In the genomic region with DNA sequence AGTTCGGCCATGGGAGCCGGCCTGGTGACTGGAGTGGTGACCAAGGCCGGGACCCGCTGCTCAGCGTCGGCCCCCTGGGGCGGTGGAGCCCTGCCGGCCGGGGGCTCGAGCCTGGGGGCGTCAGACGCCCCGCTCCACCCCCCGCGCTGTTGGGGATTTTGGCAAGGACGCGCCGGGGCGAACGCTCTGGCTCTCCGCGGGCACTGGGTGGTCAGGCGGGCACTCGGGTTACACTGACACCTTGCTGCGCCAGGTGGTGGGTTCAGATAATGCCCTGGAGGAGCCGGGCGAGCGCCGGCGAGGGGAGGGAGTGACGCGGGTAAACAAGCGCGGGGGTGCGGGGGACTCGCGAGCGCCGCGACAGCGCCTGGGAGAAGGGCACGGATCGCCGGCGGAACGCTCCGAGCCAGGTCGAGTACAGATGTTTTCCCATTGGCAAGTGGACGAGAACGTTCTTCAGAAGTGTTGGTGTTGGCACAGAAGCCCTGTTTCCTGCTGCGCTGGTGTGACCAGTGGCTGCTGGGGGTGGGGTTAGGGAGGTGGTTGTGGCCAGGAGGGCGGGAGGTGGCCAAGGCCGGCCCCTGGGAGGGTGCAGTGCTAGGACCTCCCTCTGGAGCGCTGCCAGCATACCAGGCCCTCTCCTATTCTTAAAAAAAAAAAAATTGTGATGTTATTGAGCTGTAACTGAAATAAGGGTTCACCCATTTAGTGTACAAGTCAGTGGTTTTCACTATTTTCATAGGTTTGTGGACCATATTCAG, we compare ENCODE assay signal across 1 cellular context.
TF ChIP-seq lines count a peak whose summit lies in the region.

No MANE protein-coding gene starts in this region.

TF ChIP-seq in K562, 482 proteins besides CTCF, POLR2A, EP300 and RAD21 (continued from another document and continues in another):
- TF ChIP-seq, protein P1, sequence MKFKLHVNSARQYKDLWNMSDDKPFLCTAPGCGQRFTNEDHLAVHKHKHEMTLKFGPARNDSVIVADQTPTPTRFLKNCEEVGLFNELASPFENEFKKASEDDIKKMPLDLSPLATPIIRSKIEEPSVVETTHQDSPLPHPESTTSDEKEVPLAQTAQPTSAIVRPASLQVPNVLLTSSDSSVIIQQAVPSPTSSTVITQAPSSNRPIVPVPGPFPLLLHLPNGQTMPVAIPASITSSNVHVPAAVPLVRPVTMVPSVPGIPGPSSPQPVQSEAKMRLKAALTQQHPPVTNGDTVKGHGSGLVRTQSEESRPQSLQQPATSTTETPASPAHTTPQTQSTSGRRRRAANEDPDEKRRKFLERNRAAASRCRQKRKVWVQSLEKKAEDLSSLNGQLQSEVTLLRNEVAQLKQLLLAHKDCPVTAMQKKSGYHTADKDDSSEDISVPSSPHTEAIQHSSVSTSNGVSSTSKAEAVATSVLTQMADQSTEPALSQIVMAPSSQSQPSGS (CRISPR knock-in tag; IDR thresholded peaks at IDR 0.05) = no peak
- TF ChIP-seq POLR2H (tag; IDR thresholded peaks at IDR 0.05; ENCODE audit: low read depth) = peak; percentile 46; the same call in 1 of the 2 replicates
- TF ChIP-seq ZNF133 (CRISPR knock-in tag; IDR thresholded peaks at IDR 0.05) = no peak
- no peak for TF ChIP-seq ZNF197 (CRISPR knock-in tag; IDR thresholded peaks at IDR 0.05; ENCODE audit: low read depth)
- TF ChIP-seq ZNF764 (CRISPR knock-in tag; IDR thresholded peaks at IDR 0.05; ENCODE audit: low read depth) = peak; percentile 54; the same call in 1 of the 2 replicates
- 0 out of 2 replicates have a peak, but pooled peaks have one; percentile 18 for TF ChIP-seq RB1 (IDR thresholded peaks at IDR 0.05; ENCODE audit: low read depth)
- TF ChIP-seq RBM15 (IDR thresholded peaks at IDR 0.05; ENCODE audit: insufficient read depth, low read length) = no peak
- TF ChIP-seq SAFB (IDR thresholded peaks at IDR 0.05; ENCODE audit: borderline replicate concordance, low read depth, low read length) = no peak; the same call in 1 of the 2 replicates
- TF ChIP-seq CBFA2T3 (IDR thresholded peaks at IDR 0.05) = peak; percentile 59
- no peak for TF ChIP-seq CAMTA2 (CRISPR knock-in tag; conservative IDR thresholded peaks at IDR 0.05)
- TF ChIP-seq SMARCA4 (IDR thresholded peaks at IDR 0.05) = no peak
- no peak for TF ChIP-seq RFX5 (IDR thresholded peaks at IDR 0.05; ENCODE audit: low read depth, low read length)
- TF ChIP-seq RBFOX2 (IDR thresholded peaks at IDR 0.05; ENCODE audit: low read depth, low read length) = peak; percentile 87
- TF ChIP-seq, protein P2, sequence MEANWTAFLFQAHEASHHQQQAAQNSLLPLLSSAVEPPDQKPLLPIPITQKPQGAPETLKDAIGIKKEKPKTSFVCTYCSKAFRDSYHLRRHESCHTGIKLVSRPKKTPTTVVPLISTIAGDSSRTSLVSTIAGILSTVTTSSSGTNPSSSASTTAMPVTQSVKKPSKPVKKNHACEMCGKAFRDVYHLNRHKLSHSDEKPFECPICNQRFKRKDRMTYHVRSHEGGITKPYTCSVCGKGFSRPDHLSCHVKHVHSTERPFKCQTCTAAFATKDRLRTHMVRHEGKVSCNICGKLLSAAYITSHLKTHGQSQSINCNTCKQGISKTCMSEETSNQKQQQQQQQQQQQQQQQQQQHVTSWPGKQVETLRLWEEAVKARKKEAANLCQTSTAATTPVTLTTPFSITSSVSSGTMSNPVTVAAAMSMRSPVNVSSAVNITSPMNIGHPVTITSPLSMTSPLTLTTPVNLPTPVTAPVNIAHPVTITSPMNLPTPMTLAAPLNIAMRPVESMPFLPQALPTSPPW (CRISPR knock-in tag; IDR thresholded peaks at IDR 0.05) = peak; percentile 70
- peak; percentile 45 to 49; a peak in 2 of 4 replicates for TF ChIP-seq NRF1 (conservative IDR thresholded peaks at IDR 0.05 in 1 of 2, IDR thresholded peaks at IDR 0.05 in 1 of 2)
- no peak for TF ChIP-seq BDP1 (IDR thresholded peaks at IDR 0.05; ENCODE audit: insufficient read depth, insufficient read length)
- TF ChIP-seq GATAD2A (IDR thresholded peaks at IDR 0.05) = 0 out of 2 replicates have a peak, but pooled peaks have one; percentile 58
- TF ChIP-seq CXXC5 (CRISPR knock-in tag; IDR thresholded peaks at IDR 0.05) = peak; percentile 5; the same call in 1 of the 2 replicates
- no peak for TF ChIP-seq ZNF57 (CRISPR knock-in tag; IDR thresholded peaks at IDR 0.05)
- no peak for TF ChIP-seq PTBP1 (IDR thresholded peaks at IDR 0.05; ENCODE audit: low read depth, low read length)
- TF ChIP-seq, protein P3, sequence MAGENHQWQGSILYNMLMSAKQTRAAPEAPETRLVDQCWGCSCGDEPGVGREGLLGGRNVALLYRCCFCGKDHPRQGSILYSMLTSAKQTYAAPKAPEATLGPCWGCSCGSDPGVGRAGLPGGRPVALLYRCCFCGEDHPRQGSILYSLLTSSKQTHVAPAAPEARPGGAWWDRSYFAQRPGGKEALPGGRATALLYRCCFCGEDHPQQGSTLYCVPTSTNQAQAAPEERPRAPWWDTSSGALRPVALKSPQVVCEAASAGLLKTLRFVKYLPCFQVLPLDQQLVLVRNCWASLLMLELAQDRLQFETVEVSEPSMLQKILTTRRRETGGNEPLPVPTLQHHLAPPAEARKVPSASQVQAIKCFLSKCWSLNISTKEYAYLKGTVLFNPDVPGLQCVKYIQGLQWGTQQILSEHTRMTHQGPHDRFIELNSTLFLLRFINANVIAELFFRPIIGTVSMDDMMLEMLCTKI (IDR thresholded peaks at IDR 0.05; ENCODE audit: partially characterized antibody) = no peak
- no peak for TF ChIP-seq NR2C1 (IDR thresholded peaks at IDR 0.05)
- no peak for TF ChIP-seq NR2C1 (tag; IDR thresholded peaks at IDR 0.05)
- no peak; the same call in 1 of the 2 replicates for TF ChIP-seq CREB1 (IDR thresholded peaks at IDR 0.05)
- peak; percentile 69 for TF ChIP-seq CREB1 (CRISPR knock-in tag; IDR thresholded peaks at IDR 0.05)
- TF ChIP-seq FOXK2 (conservative IDR thresholded peaks at IDR 0.05 in 1 of 2, IDR thresholded peaks at IDR 0.05 in 1 of 2; ENCODE audit: low read depth in 2 of 2) = peak; percentile 95
- TF ChIP-seq NFE2 (IDR thresholded peaks at IDR 0.05; ENCODE audit: low read depth) = no peak
- peak; percentile 71 for TF ChIP-seq SP1 (CRISPR knock-in tag; IDR thresholded peaks at IDR 0.05)
- TF ChIP-seq, protein P4, sequence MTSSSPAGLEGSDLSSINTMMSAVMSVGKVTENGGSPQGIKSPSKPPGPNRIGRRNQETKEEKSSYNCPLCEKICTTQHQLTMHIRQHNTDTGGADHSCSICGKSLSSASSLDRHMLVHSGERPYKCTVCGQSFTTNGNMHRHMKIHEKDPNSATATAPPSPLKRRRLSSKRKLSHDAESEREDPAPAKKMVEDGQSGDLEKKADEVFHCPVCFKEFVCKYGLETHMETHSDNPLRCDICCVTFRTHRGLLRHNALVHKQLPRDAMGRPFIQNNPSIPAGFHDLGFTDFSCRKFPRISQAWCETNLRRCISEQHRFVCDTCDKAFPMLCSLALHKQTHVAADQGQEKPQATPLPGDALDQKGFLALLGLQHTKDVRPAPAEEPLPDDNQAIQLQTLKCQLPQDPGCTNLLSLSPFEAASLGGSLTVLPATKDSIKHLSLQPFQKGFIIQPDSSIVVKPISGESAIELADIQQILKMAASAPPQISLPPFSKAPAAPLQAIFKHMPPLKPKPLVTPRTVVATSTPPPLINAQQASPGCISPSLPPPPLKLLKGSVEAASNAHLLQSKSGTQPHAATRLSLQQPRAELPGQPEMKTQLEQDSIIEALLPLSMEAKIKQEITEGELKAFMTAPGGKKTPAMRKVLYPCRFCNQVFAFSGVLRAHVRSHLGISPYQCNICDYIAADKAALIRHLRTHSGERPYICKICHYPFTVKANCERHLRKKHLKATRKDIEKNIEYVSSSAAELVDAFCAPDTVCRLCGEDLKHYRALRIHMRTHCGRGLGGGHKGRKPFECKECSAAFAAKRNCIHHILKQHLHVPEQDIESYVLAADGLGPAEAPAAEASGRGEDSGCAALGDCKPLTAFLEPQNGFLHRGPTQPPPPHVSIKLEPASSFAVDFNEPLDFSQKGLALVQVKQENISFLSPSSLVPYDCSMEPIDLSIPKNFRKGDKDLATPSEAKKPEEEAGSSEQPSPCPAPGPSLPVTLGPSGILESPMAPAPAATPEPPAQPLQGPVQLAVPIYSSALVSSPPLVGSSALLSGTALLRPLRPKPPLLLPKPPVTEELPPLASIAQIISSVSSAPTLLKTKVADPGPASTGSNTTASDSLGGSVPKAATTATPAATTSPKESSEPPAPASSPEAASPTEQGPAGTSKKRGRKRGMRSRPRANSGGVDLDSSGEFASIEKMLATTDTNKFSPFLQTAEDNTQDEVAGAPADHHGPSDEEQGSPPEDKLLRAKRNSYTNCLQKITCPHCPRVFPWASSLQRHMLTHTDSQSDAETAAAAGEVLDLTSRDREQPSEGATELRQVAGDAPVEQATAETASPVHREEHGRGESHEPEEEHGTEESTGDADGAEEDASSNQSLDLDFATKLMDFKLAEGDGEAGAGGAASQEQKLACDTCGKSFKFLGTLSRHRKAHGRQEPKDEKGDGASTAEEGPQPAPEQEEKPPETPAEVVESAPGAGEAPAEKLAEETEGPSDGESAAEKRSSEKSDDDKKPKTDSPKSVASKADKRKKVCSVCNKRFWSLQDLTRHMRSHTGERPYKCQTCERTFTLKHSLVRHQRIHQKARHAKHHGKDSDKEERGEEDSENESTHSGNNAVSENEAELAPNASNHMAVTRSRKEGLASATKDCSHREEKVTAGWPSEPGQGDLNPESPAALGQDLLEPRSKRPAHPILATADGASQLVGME (CRISPR knock-in tag; IDR thresholded peaks at IDR 0.05) = no peak
- TF ChIP-seq, protein P5, sequence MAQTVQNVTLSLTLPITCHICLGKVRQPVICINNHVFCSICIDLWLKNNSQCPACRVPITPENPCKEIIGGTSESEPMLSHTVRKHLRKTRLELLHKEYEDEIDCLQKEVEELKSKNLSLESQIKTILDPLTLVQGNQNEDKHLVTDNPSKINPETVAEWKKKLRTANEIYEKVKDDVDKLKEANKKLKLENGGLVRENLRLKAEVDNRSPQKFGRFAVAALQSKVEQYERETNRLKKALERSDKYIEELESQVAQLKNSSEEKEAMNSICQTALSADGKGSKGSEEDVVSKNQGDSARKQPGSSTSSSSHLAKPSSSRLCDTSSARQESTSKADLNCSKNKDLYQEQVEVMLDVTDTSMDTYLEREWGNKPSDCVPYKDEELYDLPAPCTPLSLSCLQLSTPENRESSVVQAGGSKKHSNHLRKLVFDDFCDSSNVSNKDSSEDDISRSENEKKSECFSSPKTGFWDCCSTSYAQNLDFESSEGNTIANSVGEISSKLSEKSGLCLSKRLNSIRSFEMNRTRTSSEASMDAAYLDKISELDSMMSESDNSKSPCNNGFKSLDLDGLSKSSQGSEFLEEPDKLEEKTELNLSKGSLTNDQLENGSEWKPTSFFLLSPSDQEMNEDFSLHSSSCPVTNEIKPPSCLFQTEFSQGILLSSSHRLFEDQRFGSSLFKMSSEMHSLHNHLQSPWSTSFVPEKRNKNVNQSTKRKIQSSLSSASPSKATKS (CRISPR knock-in tag; IDR thresholded peaks at IDR 0.05) = no peak
- peak; percentile 64 for TF ChIP-seq TBP (optimal IDR thresholded peaks at IDR 0.05; ENCODE audit: low read depth, low read length)
- no peak for TF ChIP-seq DDX20 (tag; IDR thresholded peaks at IDR 0.05; ENCODE audit: low read depth)
- peak; percentile 87 for TF ChIP-seq LCOR (CRISPR knock-in tag; IDR thresholded peaks at IDR 0.05)
- TF ChIP-seq GTF2E2 (tag; IDR thresholded peaks at IDR 0.05) = no peak
- no peak; the same call in 1 of the 2 replicates for TF ChIP-seq ZBTB7A (IDR thresholded peaks at IDR 0.05; ENCODE audit: borderline replicate concordance, control insufficient read depth, low read depth, low read length)
- peak; percentile 55 for TF ChIP-seq POLR2B (IDR thresholded peaks at IDR 0.05; ENCODE audit: low read depth, partially characterized antibody)
- TF ChIP-seq CC2D1A (IDR thresholded peaks at IDR 0.05) = no peak
- TF ChIP-seq, protein P6, sequence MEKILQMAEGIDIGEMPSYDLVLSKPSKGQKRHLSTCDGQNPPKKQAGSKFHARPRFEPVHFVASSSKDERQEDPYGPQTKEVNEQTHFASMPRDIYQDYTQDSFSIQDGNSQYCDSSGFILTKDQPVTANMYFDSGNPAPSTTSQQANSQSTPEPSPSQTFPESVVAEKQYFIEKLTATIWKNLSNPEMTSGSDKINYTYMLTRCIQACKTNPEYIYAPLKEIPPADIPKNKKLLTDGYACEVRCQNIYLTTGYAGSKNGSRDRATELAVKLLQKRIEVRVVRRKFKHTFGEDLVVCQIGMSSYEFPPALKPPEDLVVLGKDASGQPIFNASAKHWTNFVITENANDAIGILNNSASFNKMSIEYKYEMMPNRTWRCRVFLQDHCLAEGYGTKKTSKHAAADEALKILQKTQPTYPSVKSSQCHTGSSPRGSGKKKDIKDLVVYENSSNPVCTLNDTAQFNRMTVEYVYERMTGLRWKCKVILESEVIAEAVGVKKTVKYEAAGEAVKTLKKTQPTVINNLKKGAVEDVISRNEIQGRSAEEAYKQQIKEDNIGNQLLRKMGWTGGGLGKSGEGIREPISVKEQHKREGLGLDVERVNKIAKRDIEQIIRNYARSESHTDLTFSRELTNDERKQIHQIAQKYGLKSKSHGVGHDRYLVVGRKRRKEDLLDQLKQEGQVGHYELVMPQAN (IDR thresholded peaks at IDR 0.05; ENCODE audit: borderline replicate concordance) = peak; percentile 72
- TF ChIP-seq, protein P7, sequence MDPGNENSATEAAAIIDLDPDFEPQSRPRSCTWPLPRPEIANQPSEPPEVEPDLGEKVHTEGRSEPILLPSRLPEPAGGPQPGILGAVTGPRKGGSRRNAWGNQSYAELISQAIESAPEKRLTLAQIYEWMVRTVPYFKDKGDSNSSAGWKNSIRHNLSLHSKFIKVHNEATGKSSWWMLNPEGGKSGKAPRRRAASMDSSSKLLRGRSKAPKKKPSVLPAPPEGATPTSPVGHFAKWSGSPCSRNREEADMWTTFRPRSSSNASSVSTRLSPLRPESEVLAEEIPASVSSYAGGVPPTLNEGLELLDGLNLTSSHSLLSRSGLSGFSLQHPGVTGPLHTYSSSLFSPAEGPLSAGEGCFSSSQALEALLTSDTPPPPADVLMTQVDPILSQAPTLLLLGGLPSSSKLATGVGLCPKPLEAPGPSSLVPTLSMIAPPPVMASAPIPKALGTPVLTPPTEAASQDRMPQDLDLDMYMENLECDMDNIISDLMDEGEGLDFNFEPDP (CRISPR knock-in tag; IDR thresholded peaks at IDR 0.05) = no peak
- TF ChIP-seq, protein P8, sequence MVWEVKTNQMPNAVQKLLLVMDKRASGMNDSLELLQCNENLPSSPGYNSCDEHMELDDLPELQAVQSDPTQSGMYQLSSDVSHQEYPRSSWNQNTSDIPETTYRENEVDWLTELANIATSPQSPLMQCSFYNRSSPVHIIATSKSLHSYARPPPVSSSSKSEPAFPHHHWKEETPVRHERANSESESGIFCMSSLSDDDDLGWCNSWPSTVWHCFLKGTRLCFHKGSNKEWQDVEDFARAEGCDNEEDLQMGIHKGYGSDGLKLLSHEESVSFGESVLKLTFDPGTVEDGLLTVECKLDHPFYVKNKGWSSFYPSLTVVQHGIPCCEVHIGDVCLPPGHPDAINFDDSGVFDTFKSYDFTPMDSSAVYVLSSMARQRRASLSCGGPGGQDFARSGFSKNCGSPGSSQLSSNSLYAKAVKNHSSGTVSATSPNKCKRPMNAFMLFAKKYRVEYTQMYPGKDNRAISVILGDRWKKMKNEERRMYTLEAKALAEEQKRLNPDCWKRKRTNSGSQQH (CRISPR knock-in tag; IDR thresholded peaks at IDR 0.05) = no peak
- no peak for TF ChIP-seq POU5F1 (IDR thresholded peaks at IDR 0.05; ENCODE audit: borderline replicate concordance, low read depth, low read length, partially characterized antibody)
- no peak for TF ChIP-seq TAF7 (tag; IDR thresholded peaks at IDR 0.05)
- TF ChIP-seq SMARCE1 (IDR thresholded peaks at IDR 0.05) = no peak
- 0 out of 4 replicates have a peak, but pooled peaks of 1 of the 2 experiments have one; percentile 0 for TF ChIP-seq TEAD1 (CRISPR knock-in tag; IDR thresholded peaks at IDR 0.05)
- TF ChIP-seq ETV5 (CRISPR knock-in tag; IDR thresholded peaks at IDR 0.05; ENCODE audit: low read depth) = 0 out of 2 replicates have a peak, but pooled peaks have one; percentile 5
- no peak for TF ChIP-seq NELFE (IDR thresholded peaks at IDR 0.05; ENCODE audit: insufficient read depth, insufficient read length)
- TF ChIP-seq ADNP (tag; IDR thresholded peaks at IDR 0.05) = no peak
- TF ChIP-seq ZNF134 (CRISPR knock-in tag; conservative IDR thresholded peaks at IDR 0.05) = no peak
